In genomic region chr1:209222826-209223225, GRCh38 we compare ENCODE assay signal across 21 cellular contexts.
DNase-seq lines count a peak whose midpoint lies in the region; TF ChIP-seq lines count a peak whose summit lies in the region.
"Had no signal": no experiment of that assay in that cellular context is flagged by ENCODE, and none has a peak within 500 bp of the region (broad histone marks: within the 10 kb centered on the region; RNA-seq: fewer than 3 reads in every experiment).

No MANE protein-coding gene starts in this region.

- H3K4me3 ChIP-seq in SK-N-SH (ENCODE audit: low read depth in 2 of 2, low read length in 1 of 2), result no peak overlapping the region
- H3K4me3 ChIP-seq in esophagus muscularis mucosa, result no peak overlapping the region
- H3K4me3 ChIP-seq: A549, HAP-1 had no signal

- H3K4me1 ChIP-seq in SK-N-SH (ENCODE audit: control insufficient read depth in 1 of 2, insufficient read depth in 2 of 2, low read depth in 1 of 2, low read length in 1 of 2) (peaks cover 0 to 48% of the 10 kb centered on the region in 2 experiments; a peak in 2 of 4 replicates), esophagus muscularis mucosa (no peaks in the 10 kb centered on the region)
- H3K4me1 ChIP-seq: A549, HAP-1 had no signal

- H3F3A ChIP-seq in SK-N-SH (replicated peaks; ENCODE audit: insufficient read depth), result no peaks in the 10 kb centered on the region

- no peak; the same call in none of the 2 replicates for TF ChIP-seq RAD21 in SK-N-SH (IDR thresholded peaks at IDR 0.05; ENCODE audit: low read length)

- DNase-seq in DMS 273 (lab: John Stamatoyannopoulos, UW; ENCODE audit: unreplicated experiment) (peak; percentile 50), DMS 273 treated with DMSO at 0.1 percent for 48 hours (lab: John Stamatoyannopoulos, UW) (no peak), SK-N-SH (peak; percentile 87), esophagus muscularis mucosa (ENCODE audit: extremely low spot score) (peak; percentile 29), posterior cingulate gyrus (no peak), glomerular visceral epithelial cell (ENCODE audit: extremely low spot score) (no peak), HuH-7.5 (ENCODE audit: low spot score) (no peak), cortex of kidney (lab: John Stamatoyannopoulos, UW) (no peak)
- DNase-seq: ACHN; AML-193; C1 segment of cervical spinal cord; Calu3; CD4-positive, alpha-beta memory T cell; COR-L47; DMS79; GF-D8; GOT3; HFFc6 had no signal

- 32% methylated on average over 5 of the region's 5 CpGs for WGBS in SK-N-SH (ENCODE audit: low lambda C conversion rate)
- 91% methylated on average over 5 of the region's 5 CpGs for WGBS in esophagus muscularis mucosa

- H3K9me3 ChIP-seq in SK-N-SH (no peaks in the 10 kb centered on the region), esophagus muscularis mucosa (no peaks in the 10 kb centered on the region)
- H3K9me3 ChIP-seq: A549, HAP-1 had no signal

- CTCF ChIA-PET in SK-N-SH (lab: Yijun Ruan, JAX), result interaction anchor here (0.9 to 3.7 kb wide), 5 partner anchors 15 to 131 kb away, joined by 4 to 18 read pairs (median 4); no protein-coding TSS in a partner anchor

- intact Hi-C loops in esophagus muscularis mucosa (cut with DNase I) (no loop called here), posterior cingulate gyrus (cut with DNase I) (no loop called here)

- H4K20me1 ChIP-seq in SK-N-SH (ENCODE audit: insufficient read depth), result no peaks in the 10 kb centered on the region

- no peaks in the 10 kb centered on the region for H3K79me2 ChIP-seq in SK-N-SH (ENCODE audit: insufficient read depth)

- POLR2A ChIA-PET in SK-N-SH (lab: Yijun Ruan, JAX), result no interaction called here

- H2AFZ ChIP-seq in SK-N-SH (ENCODE audit: low read depth), result no peak overlapping the region

- H3K4me2 ChIP-seq in SK-N-SH, result no peak overlapping the region
- H3K4me2 ChIP-seq: A549 had no signal

- TF ChIP-seq CTCF in SK-N-SH (IDR thresholded peaks at IDR 0.05), result no peak
- no peak for TF ChIP-seq CTCF in esophagus muscularis mucosa (IDR thresholded peaks at IDR 0.05)

- H3K27ac ChIP-seq in SK-N-SH (ENCODE audit: low read depth in 2 of 2, low read length in 1 of 2) (peak overlapping the region in 1 of 2 experiments; percentile 97; a peak in 2 of 4 replicates), esophagus muscularis mucosa (replicated peaks in 1 of 4) (no peak overlapping the region)
- H3K27ac ChIP-seq: 22Rv1, A549 had no signal

- no peaks in the 10 kb centered on the region for H3K9me2 ChIP-seq in SK-N-SH

- no peak for TF ChIP-seq POLR2A in esophagus muscularis mucosa (IDR thresholded peaks at IDR 0.05; ENCODE audit: low read depth)

- H3K9ac ChIP-seq in SK-N-SH, result no peak overlapping the region

- H3K27me3 ChIP-seq in SK-N-SH (ENCODE audit: insufficient read depth) (no peaks in the 10 kb centered on the region), esophagus muscularis mucosa (no peaks in the 10 kb centered on the region)

- TF ChIP-seq EP300 in SK-N-SH (IDR thresholded peaks at IDR 0.05; ENCODE audit: borderline replicate concordance in 1 of 2, low read depth in 1 of 2, low read length in 1 of 2) (peak in 1 of 2 experiments; percentile 95; a peak in 2 of 4 replicates), esophagus muscularis mucosa (IDR thresholded peaks at IDR 0.05) (no peak)

- H3K36me3 ChIP-seq in SK-N-SH (replicated peaks in 1 of 2; ENCODE audit: control insufficient read depth in 1 of 2, insufficient read depth in 2 of 2, low read length in 1 of 2) (no peaks in the 10 kb centered on the region), esophagus muscularis mucosa (no peaks in the 10 kb centered on the region)
- H3K36me3 ChIP-seq: HAP-1 had no signal

TF ChIP-seq in SK-N-SH, 30 proteins besides CTCF, POLR2A, EP300 and RAD21:
- TF ChIP-seq JUND (IDR thresholded peaks at IDR 0.05) (no peak), MXI1 (IDR thresholded peaks at IDR 0.05; ENCODE audit: low read depth, low read length) (peak; percentile 48; the same call in 1 of the 2 replicates), RCOR1 (IDR thresholded peaks at IDR 0.05; ENCODE audit: low read length) (peak; percentile 93), CHD2 (IDR thresholded peaks at IDR 0.05; ENCODE audit: low read length, partially characterized antibody) (peak; percentile 84), ELF1 (IDR thresholded peaks at IDR 0.05) (no peak), GATA2 (CRISPR knock-in tag; IDR thresholded peaks at IDR 0.05) (peak; percentile 73), TCF12 (IDR thresholded peaks at IDR 0.05) (peak; percentile 35; the same call in 1 of the 2 replicates), FOXJ3 (CRISPR knock-in tag; IDR thresholded peaks at IDR 0.05) (peak; percentile 22; the same call in 1 of the 2 replicates), RXRA (IDR thresholded peaks at IDR 0.05; ENCODE audit: borderline replicate concordance, low read depth) (no peak)

Comparison
In these comparisons a context has a peak if more than half of its experiments do, and no peak if none do; other contexts are left out.
1. DNase-seq: peak in DMS 273 (single experiment), SK-N-SH (single experiment) and esophagus muscularis mucosa (single experiment); none in DMS 273 treated with DMSO at 0.1 percent for 48 hours (single experiment), posterior cingulate gyrus (0 of 10), glomerular visceral epithelial cell (single experiment), HuH-7.5 (single experiment) and cortex of kidney (single experiment).